Comparison of ENCODE assay signal across 14 cellular contexts in genomic region chr9:36729902-36730301, GRCh38.
DNase-seq lines count a peak whose midpoint lies in the region; ATAC-seq and TF ChIP-seq lines count a peak whose summit lies in the region.
"Had no signal": no experiment of that assay in that cellular context is flagged by ENCODE, and none has a peak within 500 bp of the region (broad histone marks: within the 10 kb centered on the region; RNA-seq: fewer than 3 reads in every experiment).

No MANE protein-coding gene starts in this region.

- H3K18ac ChIP-seq in neuronal stem cell (ENCODE audit: low read length) = no peak overlapping the region

- peak overlapping the region; percentile 26 for H3K27ac Mint-ChIP-seq in memory B cell
- no peak overlapping the region for H3K27ac Mint-ChIP-seq in chondrocyte (ENCODE audit: unreplicated experiment)
- H3K27ac Mint-ChIP-seq: CD4-positive, alpha-beta T cell had no signal

- H3K4me3 ChIP-seq in Karpas-422 (ENCODE audit: low read length) (no peak overlapping the region), cardiac fibroblast (replicated peaks in 1 of 2; ENCODE audit: low read depth in 2 of 2, low read length in 2 of 2) (no peak overlapping the region), neuronal stem cell (ENCODE audit: low read length in 2 of 2) (no peak overlapping the region)
- H3K4me3 ChIP-seq: A549 had no signal

- H3K9me3 Mint-ChIP-seq in memory B cell (no peaks in the 10 kb centered on the region), chondrocyte (ENCODE audit: low read depth) (no peaks in the 10 kb centered on the region)
- H3K9me3 Mint-ChIP-seq: CD4-positive, alpha-beta T cell had no signal

- H3K9me2 ChIP-seq in Karpas-422 (replicated peaks; ENCODE audit: insufficient read depth, low read length) = no peaks in the 10 kb centered on the region

- H3K27me3 ChIP-seq in Karpas-422 (ENCODE audit: low read length) (no peaks in the 10 kb centered on the region), neuronal stem cell (ENCODE audit: control insufficient read depth in 3 of 3, insufficient read depth in 3 of 3, low read depth in 1 of 3, low read length in 3 of 3) (peaks cover 0 to 11% (median 0%) of the 10 kb centered on the region in 3 experiments)

- no peak overlapping the region for H2BK12ac ChIP-seq in neuronal stem cell (ENCODE audit: low read length)

- H3K4me3 Mint-ChIP-seq in memory B cell (no peak overlapping the region), chondrocyte (ENCODE audit: unreplicated experiment) (no peak overlapping the region)
- H3K4me3 Mint-ChIP-seq: CD4-positive, alpha-beta T cell had no signal

- DNase-seq in Daoy (ENCODE audit: low read depth) (peak; percentile 22), Karpas-422 (peak; percentile 71), cardiac fibroblast (ENCODE audit: low read depth in 2 of 2) (peak; percentile 17 to 31), memory B cell (ENCODE audit: low spot score in 2 of 2) (no peak), chondrocyte (ENCODE audit: low spot score) (no peak), neuronal stem cell (ENCODE audit: low spot score) (no peak)
- DNase-seq in central memory CD4-positive, alpha-beta T cell = no peak
- DNase-seq: AML-193; CD4-positive, alpha-beta T cell; MV-4-11; NCI-H1417 treated with DMSO at 0.1 percent for 48 hours; NCI-H2029; NCI-H510A had no signal

- no peaks in the 10 kb centered on the region for H3K79me1 ChIP-seq in neuronal stem cell (ENCODE audit: low read depth, low read length)

- H3K9me3 ChIP-seq in Karpas-422 (ENCODE audit: low read length) (no peaks in the 10 kb centered on the region), neuronal stem cell (replicated peaks in 1 of 2; ENCODE audit: control insufficient read depth in 2 of 2, insufficient read depth in 1 of 2, low read depth in 1 of 2, low read length in 2 of 2) (no peaks in the 10 kb centered on the region)
- H3K9me3 ChIP-seq: A549 had no signal

- H3K4ac ChIP-seq in neuronal stem cell (ENCODE audit: low read length) = no peak overlapping the region

- peak overlapping the region; percentile 23; the same call in 1 of the 2 replicates for H2AFZ ChIP-seq in Karpas-422 (ENCODE audit: low read length)
- H2AFZ ChIP-seq in neuronal stem cell (ENCODE audit: low read length) = no peak overlapping the region

- H3K27ac ChIP-seq in Karpas-422 (ENCODE audit: low read length) (peak overlapping the region; percentile 51), neuronal stem cell (replicated peaks; ENCODE audit: low read length) (no peak overlapping the region)
- H3K27ac ChIP-seq: A549 had no signal

- no peaks in the 10 kb centered on the region for H3K36me3 Mint-ChIP-seq in memory B cell
- H3K36me3 Mint-ChIP-seq in chondrocyte (ENCODE audit: low read depth) = no peaks in the 10 kb centered on the region

- H3K4me1 Mint-ChIP-seq in memory B cell (peaks cover 7% of the 10 kb centered on the region), chondrocyte (ENCODE audit: low read depth) (no peaks in the 10 kb centered on the region)

- H3K79me2 ChIP-seq in Karpas-422 (ENCODE audit: low read length) = no peaks in the 10 kb centered on the region

- no peak overlapping the region for H3K23ac ChIP-seq in neuronal stem cell (ENCODE audit: low read depth, low read length, poor library complexity)

- no peak overlapping the region for H4K91ac ChIP-seq in neuronal stem cell (ENCODE audit: low read depth, low read length, poor library complexity)

- H2BK5ac ChIP-seq in neuronal stem cell (ENCODE audit: low read length) = no peak overlapping the region

- H3K9ac ChIP-seq in Karpas-422 (ENCODE audit: low read length) (no peak overlapping the region), neuronal stem cell (ENCODE audit: low read depth, low read length, poor library complexity) (no peak overlapping the region)

- no peak overlapping the region for H2BK15ac ChIP-seq in neuronal stem cell (ENCODE audit: low read length)

- H4K8ac ChIP-seq in neuronal stem cell (ENCODE audit: low read depth, low read length) = no peak overlapping the region

- H3K14ac ChIP-seq in neuronal stem cell (ENCODE audit: low read length) = no peak overlapping the region

- H3K4me1 ChIP-seq in Karpas-422 (ENCODE audit: low read length) (peaks cover 32% of the 10 kb centered on the region), neuronal stem cell (ENCODE audit: control insufficient read depth in 2 of 2, insufficient read depth in 1 of 2, low read depth in 1 of 2, low read length in 2 of 2) (peaks cover 2 to 10% of the 10 kb centered on the region in 2 donors)
- H3K4me1 ChIP-seq: A549 had no signal

- no peak overlapping the region for H2BK120ac ChIP-seq in neuronal stem cell (ENCODE audit: low read depth, low read length)

- H2AK5ac ChIP-seq in neuronal stem cell (ENCODE audit: low read depth, low read length) = no peak overlapping the region

- no CpG with 5 or more reads among the region's 2 CpGs for WGBS in neuronal stem cell (ENCODE audit: extremely low coverage in 2 of 2, insufficient read length in 2 of 2, insufficient replicate concordance in 1 of 2), 2 donors

- no peaks in the 10 kb centered on the region for H4K20me1 ChIP-seq in Karpas-422 (ENCODE audit: insufficient read depth, low read depth, low read length)

- TF ChIP-seq CTCF in cardiac fibroblast (IDR thresholded peaks at IDR 0.05; ENCODE audit: low read depth, low read length) (no peak), chondrocyte (IDR thresholded peaks at IDR 0.05) (no peak)

- H3K4me2 ChIP-seq in Karpas-422 (ENCODE audit: low read depth, low read length, poor library complexity, severe bottlenecking) = no peak overlapping the region
- H3K4me2 ChIP-seq in neuronal stem cell (ENCODE audit: insufficient read depth, low read length, poor library complexity, severe bottlenecking) = no peak overlapping the region
- H3K4me2 ChIP-seq: A549 had no signal

- ATAC-seq in memory B cell (ENCODE audit: low read depth) = no peak

- no peaks in the 10 kb centered on the region for H3K36me3 ChIP-seq in Karpas-422 (ENCODE audit: insufficient read depth, low read length)
- no peaks in the 10 kb centered on the region for H3K36me3 ChIP-seq in neuronal stem cell (replicated peaks in 1 of 2; ENCODE audit: control insufficient read depth in 2 of 2, insufficient read depth in 2 of 2, low read length in 2 of 2)

- no peaks in the 10 kb centered on the region for H3K27me3 Mint-ChIP-seq in memory B cell
- H3K27me3 Mint-ChIP-seq in chondrocyte (ENCODE audit: low read depth) = peaks cover 13% of the 10 kb centered on the region
- H3K27me3 Mint-ChIP-seq: CD4-positive, alpha-beta T cell had no signal

Comparison
In these comparisons a context has a peak if more than half of its experiments do, and no peak if none do; other contexts are left out.
1. DNase-seq: peak in Daoy (single experiment), Karpas-422 (single experiment) and cardiac fibroblast (2 of 2); none in memory B cell (0 of 2), central memory CD4-positive, alpha-beta T cell (single experiment), chondrocyte (single experiment) and neuronal stem cell (single experiment).